ENCODE assay signal across 8 cellular contexts in genomic region chr3:142448424-142448823, GRCh38. TPM values are rescaled to one million over a fixed set of nuclear protein-coding genes. Genes with fewer than 3 reads are reported as not detected.
DNase-seq lines count a peak whose midpoint lies in the region; ATAC-seq and TF ChIP-seq lines count a peak whose summit lies in the region.

No MANE protein-coding gene starts in this region.

- TF ChIP-seq CTCF in cardiac muscle cell (IDR thresholded peaks at IDR 0.05; ENCODE audit: low read depth, low read length) (no peak), astrocyte of the spinal cord (IDR thresholded peaks at IDR 0.05; ENCODE audit: low read depth, low read length) (no peak), lower lobe of right lung (IDR thresholded peaks at IDR 0.05) (no peak), uterus (IDR thresholded peaks at IDR 0.05) (no peak)

- H3K9me3 ChIP-seq in cardiac muscle cell (ENCODE audit: low read depth), result no peaks in the 10 kb centered on the region
- no peaks in the 10 kb centered on the region for H3K9me3 ChIP-seq in lower lobe of right lung
- no peaks in the 10 kb centered on the region for H3K9me3 ChIP-seq in uterus

- in situ Hi-C loops in astrocyte of the spinal cord (cut with HindIII; ENCODE audit: low sequenced_read_pairs), result no loop called here

- H3K4me3 ChIP-seq in cardiac muscle cell (peak overlapping the region; percentile 99), astrocyte of the spinal cord (ENCODE audit: low read depth, low read length) (peak overlapping the region; percentile 100), lower lobe of right lung (peak overlapping the region; percentile 90), uterus (peak overlapping the region; percentile 87 to 94)

- H3K36me3 ChIP-seq in cardiac muscle cell, result no peaks in the 10 kb centered on the region
- peaks cover 20% of the 10 kb centered on the region for H3K36me3 ChIP-seq in lower lobe of right lung
- H3K36me3 ChIP-seq in uterus, result no peaks in the 10 kb centered on the region

- intact Hi-C loops in Right ventricle myocardium inferior (cut with DNase I) (no loop called here), lower lobe of right lung (cut with DNase I) (no loop called here), uterus (cut with DNase I; ENCODE audit: low total_unique reads) (no loop called here), posterior cingulate gyrus (cut with DNase I) (loop anchor here (5.0 kb wide), 1 partner anchor 274 kb away; the partner anchor contains the start of gene TRPC1)

- H3K27ac ChIP-seq in cardiac muscle cell (peak overlapping the region; percentile 99), lower lobe of right lung (peak overlapping the region; percentile 99), uterus (peak overlapping the region; percentile 93 to 98)

- H3K4me1 ChIP-seq in cardiac muscle cell (ENCODE audit: low read depth), result peaks cover 17% of the 10 kb centered on the region
- peaks cover 27% of the 10 kb centered on the region for H3K4me1 ChIP-seq in lower lobe of right lung
- H3K4me1 ChIP-seq in uterus, result no peaks in the 10 kb centered on the region

- H3K27me3 ChIP-seq in cardiac muscle cell (no peaks in the 10 kb centered on the region), lower lobe of right lung (ENCODE audit: low read depth) (no peaks in the 10 kb centered on the region), uterus (no peaks in the 10 kb centered on the region)

- DNase-seq in cardiac muscle cell (ENCODE audit: low read depth in 1 of 2, low spot score in 1 of 2) (no peak), Right ventricle myocardium inferior (ENCODE audit: missing footprints) (no peak), astrocyte of the spinal cord (ENCODE audit: low read depth, low spot score) (no peak), lower lobe of right lung (no peak), uterus (no peak), posterior cingulate gyrus (no peak)

- TF ChIP-seq POLR2A in uterus (IDR thresholded peaks at IDR 0.05), result no peak

- ATAC-seq in Right ventricle myocardium inferior (no peak), lower lobe of right lung (no peak), GM21390 (IDR thresholded peaks at IDR 0.05; ENCODE audit: unreplicated experiment) (no peak), HG02588 (IDR thresholded peaks at IDR 0.05; ENCODE audit: unreplicated experiment) (no peak)

RNA-seq across cellular contexts. Expression of gene XRN1, which starts 0.6 kb away (rescaled TPM):
- total RNA-seq in cardiac muscle cell (9.8 and 32.8 TPM in 2 replicates), Right ventricle myocardium inferior (13.2 TPM), lower lobe of right lung (58.5 TPM), uterus (10 to 100 TPM; 24.6 to 95.3 (median 59.4) TPM)
- polyA plus RNA-seq in cardiac muscle cell, result 8.0 and 13.4 TPM in 2 replicates
